In the genomic region with DNA sequence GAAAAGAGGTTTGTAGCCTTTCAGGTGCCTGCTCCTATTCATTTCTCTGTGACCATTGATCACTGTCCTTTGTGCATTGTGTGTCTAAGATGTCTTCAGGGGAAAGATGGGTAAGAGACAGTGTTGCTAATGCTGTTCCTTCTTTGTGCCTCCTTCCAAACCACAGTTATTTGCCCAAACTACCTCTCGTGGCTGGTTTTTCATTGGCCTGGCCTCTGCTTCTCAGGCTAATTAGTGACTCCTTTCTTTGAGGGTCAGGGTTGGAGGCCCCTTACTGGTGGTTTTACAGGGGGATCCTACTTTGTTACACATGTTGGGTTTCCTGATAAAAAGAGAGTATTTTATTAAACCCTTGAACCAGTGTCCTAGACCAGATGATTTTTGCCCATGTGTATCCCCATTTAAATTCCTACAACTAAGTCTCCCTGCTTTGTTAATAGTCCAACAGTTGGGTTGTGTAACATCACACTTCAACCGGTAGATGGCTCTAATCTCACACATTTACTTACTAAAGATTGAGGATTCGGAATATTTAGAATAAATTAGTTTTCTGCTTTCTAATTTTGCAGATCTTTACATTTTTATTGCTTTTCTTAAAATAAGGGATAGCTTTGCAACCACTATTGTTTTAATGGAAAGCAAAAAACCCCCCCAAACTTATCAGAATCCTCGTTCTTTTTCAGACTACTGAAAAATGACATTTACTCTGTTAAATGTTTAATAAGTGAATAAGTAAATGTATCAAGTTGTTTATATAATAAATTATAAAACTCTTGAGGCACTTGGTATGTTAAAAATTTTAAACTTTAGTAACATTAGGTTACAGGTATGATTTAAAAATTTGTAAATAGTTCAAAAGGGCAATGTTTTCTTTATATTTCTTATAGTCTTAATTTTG, we compare ENCODE assay signal across 8 cellular contexts. TPM values are rescaled to one million over a fixed set of nuclear protein-coding genes. Genes with fewer than 3 reads are reported as not detected.
A peak's percentile ranks its signal among the peaks of the same experiment; 100 is the strongest.
DNase-seq lines count a peak whose midpoint lies in the region; ATAC-seq, FAIRE-seq and TF ChIP-seq lines count a peak whose summit lies in the region.

No MANE protein-coding gene starts in this region.

- H3K27ac ChIP-seq in A549: no peak overlapping the region

- no peak for TF ChIP-seq EP300 in A549 (IDR thresholded peaks at IDR 0.05)

- H3K27me3 Mint-ChIP-seq in activated CD4-positive, alpha-beta memory T cell treated with anti-CD3 and anti-CD28 coated beads, Interleukin-2, amount 10 ng/mL, durations not matched to agents 7 days and 5 days: no peaks in the 10 kb centered on the region
- H3K27me3 Mint-ChIP-seq in glutamatergic neuron (ENCODE audit: unreplicated experiment): peaks cover 2% of the 10 kb centered on the region

- WGBS in A549 (ENCODE audit: missing lambda C conversion rate): 20% methylated on average over 4 of the region's 4 CpGs

- peak overlapping the region; percentile 88 for H3K4me3 Mint-ChIP-seq in activated CD4-positive, alpha-beta memory T cell treated with anti-CD3 and anti-CD28 coated beads, Interleukin-2, amount 10 ng/mL, durations not matched to agents 7 days and 5 days
- peak overlapping the region; percentile 91 for H3K4me3 Mint-ChIP-seq in glutamatergic neuron (ENCODE audit: unreplicated experiment)

- H3K4me1 ChIP-seq in A549: peaks cover 30% of the 10 kb centered on the region

- POLR2A ChIA-PET in A549 (lab: Yijun Ruan, JAX): no interaction called here
- POLR2A ChIA-PET in activated CD4-positive, alpha-beta memory T cell treated with anti-CD3 and anti-CD28 coated beads, Interleukin-2, amount 10 ng/mL, durations not matched to agents 7 days and 5 days (lab: Charles Lee): interaction anchor here (1.3 to 3.5 kb wide), 4 partner anchors 10 to 255 kb away, joined by 3 to 25 read pairs (median 11); partner anchors contain the start of genes COQ10B, HSPD1 and HSPE1

- TF ChIP-seq RAD21 in A549 (conservative IDR thresholded peaks at IDR 0.05 in 1 of 2, IDR thresholded peaks at IDR 0.05 in 1 of 2): peak; percentile 60 to 62

- no peak for TF ChIP-seq POLR2A in A549 (IDR thresholded peaks at IDR 0.05; ENCODE audit: low read length)

- H3K4me3 ChIP-seq in A549: peak overlapping the region; percentile 64

- in situ Hi-C loops in G401 (cut with HindIII; ENCODE audit: low sequenced_read_pairs): no loop called here

- TF ChIP-seq CTCF in A549 (IDR thresholded peaks at IDR 0.05) (peak; percentile 75), glutamatergic neuron (IDR thresholded peaks at IDR 0.05; ENCODE audit: partially characterized antibody, unreplicated experiment) (peak; percentile 77)

- no peaks in the 10 kb centered on the region for H3K9me3 Mint-ChIP-seq in activated CD4-positive, alpha-beta memory T cell treated with anti-CD3 and anti-CD28 coated beads, Interleukin-2, amount 10 ng/mL, durations not matched to agents 7 days and 5 days
- H3K9me3 Mint-ChIP-seq in glutamatergic neuron (ENCODE audit: unreplicated experiment): no peaks in the 10 kb centered on the region

- peak in 1 of 2 experiments; percentile 16; a peak in 1 of 6 replicates for ATAC-seq in A549

- CTCF ChIA-PET in A549 (lab: Yijun Ruan, JAX): interaction anchor here (0.6 to 2.1 kb wide), 7 partner anchors 9 to 1115 kb away, joined by 3 to 10 read pairs (median 3); no protein-coding TSS in a partner anchor
- CTCF ChIA-PET in activated CD4-positive, alpha-beta memory T cell treated with anti-CD3 and anti-CD28 coated beads, Interleukin-2, amount 10 ng/mL, durations not matched to agents 7 days and 5 days (lab: Charles Lee): interaction anchor here (0.6 to 3.3 kb wide), 7 partner anchors 9 to 617 kb away, joined by 3 to 19 read pairs (median 5); partner anchors contain the start of genes HSPD1 and HSPE1

- H3K36me3 Mint-ChIP-seq in activated CD4-positive, alpha-beta memory T cell treated with anti-CD3 and anti-CD28 coated beads, Interleukin-2, amount 10 ng/mL, durations not matched to agents 7 days and 5 days (ENCODE audit: low read depth): peaks cover 21% of the 10 kb centered on the region
- no peaks in the 10 kb centered on the region for H3K36me3 Mint-ChIP-seq in glutamatergic neuron (ENCODE audit: unreplicated experiment)

- no peaks in the 10 kb centered on the region for H3K9me3 ChIP-seq in A549

- peak overlapping the region; percentile 38 for H3K27ac Mint-ChIP-seq in activated CD4-positive, alpha-beta memory T cell treated with anti-CD3 and anti-CD28 coated beads, Interleukin-2, amount 10 ng/mL, durations not matched to agents 7 days and 5 days
- no peak overlapping the region for H3K27ac Mint-ChIP-seq in glutamatergic neuron (ENCODE audit: unreplicated experiment)

- FAIRE-seq in A549 (lab: Jason Lieb, UNC): no peak

- H3K4me2 ChIP-seq in A549: peak overlapping the region; percentile 87

- peak; percentile 25 to 57 for DNase-seq in A549 (ENCODE audit: low read depth in 1 of 2, low spot score in 1 of 2)
- DNase-seq in G401 (ENCODE audit: low spot score): peak; percentile 73
- DNase-seq in NCI-H1105 (lab: John Stamatoyannopoulos, UW): peak; percentile 36
- no peak for DNase-seq in activated CD4-positive, alpha-beta memory T cell treated with anti-CD3 and anti-CD28 coated beads, Interleukin-2, amount 10 ng/mL, durations not matched to agents 7 days and 5 days
- no peak for DNase-seq in glutamatergic neuron
- peak; percentile 57 for DNase-seq in renal cortical epithelial cell (ENCODE audit: low read depth)
- no peak for DNase-seq in NCI-H1048 (lab: John Stamatoyannopoulos, UW)
- no peak for DNase-seq in stimulated activated CD4-positive, alpha-beta T cell treated with anti-CD3 and anti-CD28 coated beads, Interleukin-2, amount 100 ng/mL, for 24 hours

- peaks cover 49% of the 10 kb centered on the region for H3K4me1 Mint-ChIP-seq in activated CD4-positive, alpha-beta memory T cell treated with anti-CD3 and anti-CD28 coated beads, Interleukin-2, amount 10 ng/mL, durations not matched to agents 7 days and 5 days
- peaks cover 5% of the 10 kb centered on the region for H3K4me1 Mint-ChIP-seq in glutamatergic neuron (ENCODE audit: low read depth, unreplicated experiment)

TF ChIP-seq in A549, 52 proteins besides CTCF, POLR2A, EP300 and RAD21:
- TF ChIP-seq CEBPB (IDR thresholded peaks at IDR 0.05): peak; percentile 25 to 75; a peak in 3 of 4 replicates
- TF ChIP-seq SMC3 (IDR thresholded peaks at IDR 0.05): peak; percentile 49; the same call in 2 of the 3 replicates
- no peak for TF ChIP-seq MAZ (IDR thresholded peaks at IDR 0.05; ENCODE audit: borderline replicate concordance, low read depth, low read length)
- no peak for TF ChIP-seq CBX2 (IDR thresholded peaks at IDR 0.05; ENCODE audit: borderline replicate concordance, low read depth)
TF ChIP-seq in A549: peak in this region for 2.

RNA-seq across cellular contexts. Expression of gene MARS2, which starts 2.4 kb away (rescaled TPM):
- polyA plus RNA-seq in A549 (2011; rRNA removed) (10.9 and 11.6 TPM in 2 replicates), A549 (2017; fragmentation: RNase III; extraction: RNeasy Plus Mini Kit Qiagen cat#74134 plus additional on column Dnase treatment) (9.0 to 9.5 TPM (median 9.1 TPM) in 3 replicates)
- polyA plus RNA-seq in A549 (2012; cell fraction: cytosol; rRNA removed): 5.2 and 7.4 TPM in 2 replicates
- 8.5 and 9.6 TPM in 2 replicates for polyA plus RNA-seq in A549 (2012; cell fraction: nucleus; rRNA removed)
- 14.7 and 15.5 TPM in 2 replicates for polyA minus RNA-seq in A549 (2011; rRNA and poly(A)+ RNA removed)
- total RNA-seq in G401 (2014; rRNA removed; shearing (Covaris generic)): 9.9 and 13.4 TPM in 2 replicates
- total RNA-seq in activated CD4-positive, alpha-beta memory T cell treated with anti-CD3 and anti-CD28 coated beads, Interleukin-2, amount 10 ng/mL, durations not matched to agents 7 days and 5 days: 1 to 10 TPM; 9.6 to 9.9 TPM
- total RNA-seq in glutamatergic neuron (ENCODE audit: unreplicated experiment) (5.6 TPM), renal cortical epithelial cell (8.9 and 10.5 TPM in 2 replicates)

RNA-seq across cellular contexts. Expression of gene RFTN2, which starts 32.2 kb away (rescaled TPM):
- polyA plus RNA-seq in A549 (2011; rRNA removed) (0.17 and 0.20 TPM in 2 replicates), A549 (2017; fragmentation: RNase III; extraction: RNeasy Plus Mini Kit Qiagen cat#74134 plus additional on column Dnase treatment) (0.03 to 0.13 TPM (median 0.08 TPM) in 3 replicates)
- not detected in 2 replicates for polyA plus RNA-seq in A549 (2012; cell fraction: cytosol; rRNA removed)
- polyA plus RNA-seq in A549 (2012; cell fraction: nucleus; rRNA removed): 0.05 TPM in 1 of 2 replicates, not detected in the other
- not detected in 2 replicates for polyA minus RNA-seq in A549 (2011; rRNA and poly(A)+ RNA removed)
- total RNA-seq in G401 (2014; rRNA removed; shearing (Covaris generic)): not detected in 2 replicates
- total RNA-seq in activated CD4-positive, alpha-beta memory T cell treated with anti-CD3 and anti-CD28 coated beads, Interleukin-2, amount 10 ng/mL, durations not matched to agents 7 days and 5 days: not detected
- total RNA-seq in glutamatergic neuron (ENCODE audit: unreplicated experiment) (2.5 TPM), renal cortical epithelial cell (under 0.01 and 0.05 TPM in 2 replicates)

Comparison
In these comparisons a context has a peak if more than half of its experiments do, and no peak if none do; other contexts are left out.
1. DNase-seq: peak in A549 (2 of 2), G401 (single experiment), NCI-H1105 (single experiment) and renal cortical epithelial cell (single experiment); none in activated CD4-positive, alpha-beta memory T cell treated with anti-CD3 and anti-CD28 coated beads, Interleukin-2, amount 10 ng/mL, durations not matched to agents 7 days and 5 days (single experiment), glutamatergic neuron (single experiment), NCI-H1048 (single experiment) and stimulated activated CD4-positive, alpha-beta T cell treated with anti-CD3 and anti-CD28 coated beads, Interleukin-2, amount 100 ng/mL, for 24 hours (0 of 2).